ENCODE assay signal across 1 cellular context in the genomic region with DNA sequence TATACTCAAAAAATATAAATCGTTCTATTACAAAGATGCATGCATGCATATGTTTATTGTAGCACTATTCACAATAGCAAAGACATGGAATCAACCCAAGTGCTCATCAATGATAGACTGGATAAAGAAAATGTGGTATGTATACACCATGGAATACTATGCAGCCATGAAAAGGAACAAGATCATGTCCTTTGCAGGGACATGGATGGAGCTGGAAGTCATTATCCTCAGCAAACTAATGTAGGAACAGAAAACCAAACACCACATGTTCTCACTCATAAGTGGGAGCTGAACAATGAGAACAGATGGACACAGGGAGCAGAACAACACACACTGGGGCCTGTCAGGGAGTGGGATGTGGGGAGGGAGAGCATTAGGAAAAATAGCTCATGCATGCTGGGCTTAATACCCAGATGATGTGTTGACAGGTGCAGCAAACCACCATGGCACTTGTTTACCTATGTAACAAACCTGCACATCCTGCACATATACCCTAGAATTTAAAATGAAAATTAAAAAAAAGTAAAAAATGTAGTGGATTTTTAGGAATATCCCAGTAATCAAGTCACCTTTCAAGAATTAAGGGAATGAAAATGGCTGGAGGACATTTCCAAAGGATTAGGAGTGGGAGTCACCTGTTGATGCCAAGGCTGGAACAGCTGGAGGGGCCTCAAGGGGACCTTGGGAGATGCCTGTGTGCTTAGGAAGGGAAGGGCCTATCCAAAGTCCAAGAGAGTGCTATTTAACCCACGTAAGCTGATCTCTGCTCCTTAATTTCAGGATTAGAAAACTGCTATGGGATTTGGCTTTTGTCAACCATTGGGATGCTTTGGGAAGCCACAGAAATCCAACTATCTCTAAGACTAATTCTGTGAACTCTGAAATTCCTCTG.
TF ChIP-seq lines count a peak whose summit lies in the region.
"Not testable (repeated sequence)": the region's sequence is repeated elsewhere in the genome, so short reads cannot be mapped to it uniquely, and the experiment has no call there.

No MANE protein-coding gene starts in this region.

TF ChIP-seq in HepG2, 621 proteins besides CTCF, POLR2A, EP300 and RAD21 (continued from another document):
- TF ChIP-seq, protein P1, sequence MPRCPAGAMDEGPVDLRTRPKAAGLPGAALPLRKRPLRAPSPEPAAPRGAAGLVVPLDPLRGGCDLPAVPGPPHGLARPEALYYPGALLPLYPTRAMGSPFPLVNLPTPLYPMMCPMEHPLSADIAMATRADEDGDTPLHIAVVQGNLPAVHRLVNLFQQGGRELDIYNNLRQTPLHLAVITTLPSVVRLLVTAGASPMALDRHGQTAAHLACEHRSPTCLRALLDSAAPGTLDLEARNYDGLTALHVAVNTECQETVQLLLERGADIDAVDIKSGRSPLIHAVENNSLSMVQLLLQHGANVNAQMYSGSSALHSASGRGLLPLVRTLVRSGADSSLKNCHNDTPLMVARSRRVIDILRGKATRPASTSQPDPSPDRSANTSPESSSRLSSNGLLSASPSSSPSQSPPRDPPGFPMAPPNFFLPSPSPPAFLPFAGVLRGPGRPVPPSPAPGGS (CRISPR knock-in tag; IDR thresholded peaks at IDR 0.05), result 0 out of 2 replicates have a peak, but pooled peaks have one; percentile 38
- TF ChIP-seq, protein P2, sequence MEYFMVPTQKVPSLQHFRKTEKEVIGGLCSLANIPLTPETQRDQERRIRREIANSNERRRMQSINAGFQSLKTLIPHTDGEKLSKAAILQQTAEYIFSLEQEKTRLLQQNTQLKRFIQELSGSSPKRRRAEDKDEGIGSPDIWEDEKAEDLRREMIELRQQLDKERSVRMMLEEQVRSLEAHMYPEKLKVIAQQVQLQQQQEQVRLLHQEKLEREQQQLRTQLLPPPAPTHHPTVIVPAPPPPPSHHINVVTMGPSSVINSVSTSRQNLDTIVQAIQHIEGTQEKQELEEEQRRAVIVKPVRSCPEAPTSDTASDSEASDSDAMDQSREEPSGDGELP (IDR thresholded peaks at IDR 0.05; ENCODE audit: borderline replicate concordance, low read depth), result peak; percentile 84
- 0 out of 2 replicates have a peak, but pooled peaks have one; percentile 16 for TF ChIP-seq HDAC2 (CRISPR knock-in tag; IDR thresholded peaks at IDR 0.05)
- TF ChIP-seq, protein P3, sequence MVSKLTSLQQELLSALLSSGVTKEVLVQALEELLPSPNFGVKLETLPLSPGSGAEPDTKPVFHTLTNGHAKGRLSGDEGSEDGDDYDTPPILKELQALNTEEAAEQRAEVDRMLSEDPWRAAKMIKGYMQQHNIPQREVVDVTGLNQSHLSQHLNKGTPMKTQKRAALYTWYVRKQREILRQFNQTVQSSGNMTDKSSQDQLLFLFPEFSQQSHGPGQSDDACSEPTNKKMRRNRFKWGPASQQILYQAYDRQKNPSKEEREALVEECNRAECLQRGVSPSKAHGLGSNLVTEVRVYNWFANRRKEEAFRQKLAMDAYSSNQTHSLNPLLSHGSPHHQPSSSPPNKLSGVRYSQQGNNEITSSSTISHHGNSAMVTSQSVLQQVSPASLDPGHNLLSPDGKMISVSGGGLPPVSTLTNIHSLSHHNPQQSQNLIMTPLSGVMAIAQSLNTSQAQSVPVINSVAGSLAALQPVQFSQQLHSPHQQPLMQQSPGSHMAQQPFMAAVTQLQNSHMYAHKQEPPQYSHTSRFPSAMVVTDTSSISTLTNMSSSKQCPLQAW (CRISPR knock-in tag; IDR thresholded peaks at IDR 0.05), result 0 out of 2 replicates have a peak, but pooled peaks have one; percentile 45
- TF ChIP-seq MEIS1 (CRISPR knock-in tag; IDR thresholded peaks at IDR 0.05; ENCODE audit: borderline replicate concordance), result 0 out of 2 replicates have a peak, but pooled peaks have one; percentile 63
- 0 out of 2 replicates have a peak, but pooled peaks have one; percentile 54 for TF ChIP-seq KDM1A (CRISPR knock-in tag; IDR thresholded peaks at IDR 0.05)
- TF ChIP-seq KAT7 (CRISPR knock-in tag; IDR thresholded peaks at IDR 0.05; ENCODE audit: borderline replicate concordance), result 0 out of 2 replicates have a peak, but pooled peaks have one; percentile 41
- 0 out of 2 replicates have a peak, but pooled peaks have one; percentile 59 for TF ChIP-seq ZNF775 (CRISPR knock-in tag; IDR thresholded peaks at IDR 0.05; ENCODE audit: borderline replicate concordance)
- peak; percentile 39; the same call in 1 of the 2 replicates for TF ChIP-seq PITX1 (CRISPR knock-in tag; IDR thresholded peaks at IDR 0.05)
- peak; percentile 87 for TF ChIP-seq ZMYM3 (CRISPR knock-in tag; IDR thresholded peaks at IDR 0.05)
- TF ChIP-seq ZNF607 (CRISPR knock-in tag; IDR thresholded peaks at IDR 0.05; ENCODE audit: borderline replicate concordance), result 0 out of 2 replicates have a peak, but pooled peaks have one; percentile 36
- 0 out of 2 replicates have a peak, but pooled peaks have one; percentile 23 for TF ChIP-seq GFI1 (CRISPR knock-in tag; IDR thresholded peaks at IDR 0.05; ENCODE audit: borderline replicate concordance)
- peak; percentile 76; the same call in 1 of the 2 replicates for TF ChIP-seq ADNP (CRISPR knock-in tag; IDR thresholded peaks at IDR 0.05)
- TF ChIP-seq ZSCAN31 (CRISPR knock-in tag; IDR thresholded peaks at IDR 0.05; ENCODE audit: low read depth), result 0 out of 2 replicates have a peak, but pooled peaks have one; percentile 19
- TF ChIP-seq, protein P4, sequence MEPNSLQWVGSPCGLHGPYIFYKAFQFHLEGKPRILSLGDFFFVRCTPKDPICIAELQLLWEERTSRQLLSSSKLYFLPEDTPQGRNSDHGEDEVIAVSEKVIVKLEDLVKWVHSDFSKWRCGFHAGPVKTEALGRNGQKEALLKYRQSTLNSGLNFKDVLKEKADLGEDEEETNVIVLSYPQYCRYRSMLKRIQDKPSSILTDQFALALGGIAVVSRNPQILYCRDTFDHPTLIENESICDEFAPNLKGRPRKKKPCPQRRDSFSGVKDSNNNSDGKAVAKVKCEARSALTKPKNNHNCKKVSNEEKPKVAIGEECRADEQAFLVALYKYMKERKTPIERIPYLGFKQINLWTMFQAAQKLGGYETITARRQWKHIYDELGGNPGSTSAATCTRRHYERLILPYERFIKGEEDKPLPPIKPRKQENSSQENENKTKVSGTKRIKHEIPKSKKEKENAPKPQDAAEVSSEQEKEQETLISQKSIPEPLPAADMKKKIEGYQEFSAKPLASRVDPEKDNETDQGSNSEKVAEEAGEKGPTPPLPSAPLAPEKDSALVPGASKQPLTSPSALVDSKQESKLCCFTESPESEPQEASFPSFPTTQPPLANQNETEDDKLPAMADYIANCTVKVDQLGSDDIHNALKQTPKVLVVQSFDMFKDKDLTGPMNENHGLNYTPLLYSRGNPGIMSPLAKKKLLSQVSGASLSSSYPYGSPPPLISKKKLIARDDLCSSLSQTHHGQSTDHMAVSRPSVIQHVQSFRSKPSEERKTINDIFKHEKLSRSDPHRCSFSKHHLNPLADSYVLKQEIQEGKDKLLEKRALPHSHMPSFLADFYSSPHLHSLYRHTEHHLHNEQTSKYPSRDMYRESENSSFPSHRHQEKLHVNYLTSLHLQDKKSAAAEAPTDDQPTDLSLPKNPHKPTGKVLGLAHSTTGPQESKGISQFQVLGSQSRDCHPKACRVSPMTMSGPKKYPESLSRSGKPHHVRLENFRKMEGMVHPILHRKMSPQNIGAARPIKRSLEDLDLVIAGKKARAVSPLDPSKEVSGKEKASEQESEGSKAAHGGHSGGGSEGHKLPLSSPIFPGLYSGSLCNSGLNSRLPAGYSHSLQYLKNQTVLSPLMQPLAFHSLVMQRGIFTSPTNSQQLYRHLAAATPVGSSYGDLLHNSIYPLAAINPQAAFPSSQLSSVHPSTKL (CRISPR knock-in tag; IDR thresholded peaks at IDR 0.05), result peak; percentile 43; the same call in 1 of the 2 replicates
- peak; percentile 59; the same call in 1 of the 2 replicates for TF ChIP-seq RCOR2 (CRISPR knock-in tag; IDR thresholded peaks at IDR 0.05)
- TF ChIP-seq ZMYM2 (CRISPR knock-in tag; IDR thresholded peaks at IDR 0.05), result peak; percentile 33
- TF ChIP-seq ZNF703 (CRISPR knock-in tag; IDR thresholded peaks at IDR 0.05; ENCODE audit: borderline replicate concordance), result 0 out of 2 replicates have a peak, but pooled peaks have one; percentile 19
- not testable (repeated sequence) for TF ChIP-seq FOXP1 (IDR thresholded peaks at IDR 0.05)
- TF ChIP-seq FOXP1 (CRISPR knock-in tag; IDR thresholded peaks at IDR 0.05), result 0 out of 2 replicates have a peak, but pooled peaks have one; percentile 4
- TF ChIP-seq, protein P5, sequence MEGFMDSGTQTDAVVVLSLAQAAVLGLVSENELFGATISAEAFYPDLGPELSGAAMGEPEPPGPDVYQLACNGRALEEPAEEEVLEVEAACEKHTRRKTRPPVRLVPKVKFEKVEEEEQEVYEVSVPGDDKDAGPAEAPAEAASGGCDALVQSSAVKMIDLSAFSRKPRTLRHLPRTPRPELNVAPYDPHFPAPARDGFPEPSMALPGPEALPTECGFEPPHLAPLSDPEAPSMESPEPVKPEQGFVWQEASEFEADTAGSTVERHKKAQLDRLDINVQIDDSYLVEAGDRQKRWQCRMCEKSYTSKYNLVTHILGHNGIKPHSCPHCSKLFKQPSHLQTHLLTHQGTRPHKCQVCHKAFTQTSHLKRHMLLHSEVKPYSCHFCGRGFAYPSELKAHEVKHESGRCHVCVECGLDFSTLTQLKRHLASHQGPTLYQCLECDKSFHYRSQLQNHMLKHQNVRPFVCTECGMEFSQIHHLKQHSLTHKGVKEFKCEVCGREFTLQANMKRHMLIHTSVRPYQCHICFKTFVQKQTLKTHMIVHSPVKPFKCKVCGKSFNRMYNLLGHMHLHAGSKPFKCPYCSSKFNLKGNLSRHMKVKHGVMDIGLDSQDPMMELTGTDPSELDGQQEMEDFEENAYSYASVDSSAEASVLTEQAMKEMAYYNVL (CRISPR knock-in tag; IDR thresholded peaks at IDR 0.05; ENCODE audit: borderline replicate concordance), result peak; percentile 40; the same call in 1 of the 2 replicates
- TF ChIP-seq SALL1 (CRISPR knock-in tag; IDR thresholded peaks at IDR 0.05), result 0 out of 2 replicates have a peak, but pooled peaks have one; percentile 17
- TF ChIP-seq ZNF672 (CRISPR knock-in tag; IDR thresholded peaks at IDR 0.05), result 0 out of 2 replicates have a peak, but pooled peaks have one; percentile 28
- peak; percentile 22; the same call in 1 of the 2 replicates for TF ChIP-seq HMG20A (CRISPR knock-in tag; IDR thresholded peaks at IDR 0.05; ENCODE audit: borderline replicate concordance)
- 0 out of 2 replicates have a peak, but pooled peaks have one; percentile 14 for TF ChIP-seq NFKBIZ (CRISPR knock-in tag; IDR thresholded peaks at IDR 0.05)
